ENCODE assay signal across 1 cellular context in genomic region chr16:678858-679807, GRCh38.
A peak's percentile ranks its signal among the peaks of the same experiment; 100 is the strongest.
TF ChIP-seq lines count a peak whose summit lies in the region.

No MANE protein-coding gene starts in this region.

TF ChIP-seq in K562, 482 proteins besides CTCF, POLR2A, EP300 and RAD21 (continued from another document and continues in another):
- TF ChIP-seq CREB5 (CRISPR knock-in tag; IDR thresholded peaks at IDR 0.05) (no peak), ZNF311 (CRISPR knock-in tag; IDR thresholded peaks at IDR 0.05) (no peak), DIDO1 (tag; IDR thresholded peaks at IDR 0.05; ENCODE audit: low read depth) (no peak), HBP1 (CRISPR knock-in tag; IDR thresholded peaks at IDR 0.05) (no peak), BCLAF1 (IDR thresholded peaks at IDR 0.05; ENCODE audit: borderline replicate concordance in 1 of 2, control insufficient read depth in 1 of 2, low read depth in 2 of 2, low read length in 1 of 2) (no peak), ZNF778 (CRISPR knock-in tag; IDR thresholded peaks at IDR 0.05) (no peak), ZNF224 (CRISPR knock-in tag; IDR thresholded peaks at IDR 0.05) (no peak), SAP30 (IDR thresholded peaks at IDR 0.05; ENCODE audit: borderline replicate concordance, insufficient read depth, low read depth, low read length, poor library complexity, severe bottlenecking) (peak; percentile 58), NEUROD1 (IDR thresholded peaks at IDR 0.05; ENCODE audit: borderline replicate concordance, low read depth, low read length, partially characterized antibody) (no peak), ETS1 (conservative IDR thresholded peaks at IDR 0.05; ENCODE audit: control insufficient read depth, low read depth, low read length) (0 out of 2 replicates have a peak, but pooled peaks have one; percentile 30), SAFB (IDR thresholded peaks at IDR 0.05; ENCODE audit: borderline replicate concordance, low read depth, low read length) (peak; percentile 64; the same call in 1 of the 2 replicates), HDAC8 (tag; IDR thresholded peaks at IDR 0.05) (no peak), MTA3 (IDR thresholded peaks at IDR 0.05; ENCODE audit: borderline replicate concordance) (peak; percentile 14; the same call in 1 of the 2 replicates), ARHGAP35 (IDR thresholded peaks at IDR 0.05; ENCODE audit: partially characterized antibody) (no peak), CCNT2 (IDR thresholded peaks at IDR 0.05; ENCODE audit: borderline replicate concordance, extremely low read depth, insufficient read length, low read depth, low read length) (no peak), SMARCA4 (IDR thresholded peaks at IDR 0.05) (peak; percentile 17; the same call in 1 of the 2 replicates), TGIF2 (CRISPR knock-in tag; IDR thresholded peaks at IDR 0.05) (no peak), ZSCAN29 (IDR thresholded peaks at IDR 0.05) (no peak), ZNF639 (CRISPR knock-in tag; conservative IDR thresholded peaks at IDR 0.05 in 1 of 2, IDR thresholded peaks at IDR 0.05 in 1 of 2) (no peak), ATF3 (IDR thresholded peaks at IDR 0.05) (no peak), ATF3 (CRISPR knock-in tag; conservative IDR thresholded peaks at IDR 0.05) (no peak), HDGF (IDR thresholded peaks at IDR 0.05) (no peak), RBM34 (IDR thresholded peaks at IDR 0.05; ENCODE audit: borderline replicate concordance, insufficient read depth, low read length) (no peak), CBX1 (IDR thresholded peaks at IDR 0.05; ENCODE audit: low read depth) (no peak), HMG20A (CRISPR knock-in tag; conservative IDR thresholded peaks at IDR 0.05) (no peak), HES1 (IDR thresholded peaks at IDR 0.05; ENCODE audit: low read depth) (no peak), REST (CRISPR knock-in tag; IDR thresholded peaks at IDR 0.05; ENCODE audit: low read depth) (no peak), THRB (CRISPR knock-in tag; conservative IDR thresholded peaks at IDR 0.05) (no peak), HLTF (IDR thresholded peaks at IDR 0.05) (peak; percentile 56; the same call in 1 of the 2 replicates), ZNF232 (CRISPR knock-in tag; IDR thresholded peaks at IDR 0.05) (no peak), POU5F1 (IDR thresholded peaks at IDR 0.05; ENCODE audit: borderline replicate concordance, low read depth, low read length, partially characterized antibody) (no peak), PTTG1 (tag; IDR thresholded peaks at IDR 0.05; ENCODE audit: low read depth) (no peak), MLLT1 (IDR thresholded peaks at IDR 0.05) (no peak), ZNF696 (CRISPR knock-in tag; conservative IDR thresholded peaks at IDR 0.05) (no peak), PTRF (tag; IDR thresholded peaks at IDR 0.05) (no peak), RUNX1 (IDR thresholded peaks at IDR 0.05; ENCODE audit: low read depth) (no peak), KDM5B (IDR thresholded peaks at IDR 0.05; ENCODE audit: insufficient replicate concordance, low read depth, low read length) (peak; percentile 60)
